Comparison of ENCODE assay signal across 8 cellular contexts in genomic region chr3:48716982-48717746, GRCh38. TPM values are rescaled to one million over a fixed set of nuclear protein-coding genes. Genes with fewer than 3 reads are reported as not detected.
A peak's percentile ranks its signal among the peaks of the same experiment; 100 is the strongest.
DNase-seq lines count a peak whose midpoint lies in the region; ATAC-seq and TF ChIP-seq lines count a peak whose summit lies in the region.

IP6K2 (minus strand) TSS chr3:48717221; CDS start chr3:48695291, 21,930 bp downstream.

- ATAC-seq in HG02588 (IDR thresholded peaks at IDR 0.05; ENCODE audit: unreplicated experiment) (peak; percentile 96), SK-N-SH treated with all-trans-retinoic acid at 6 μM for 48 hours (peak; percentile 97)

- peak within 1 kb of the TSS; percentile 97 for H3K4me3 Mint-ChIP-seq in activated naive CD4-positive, alpha-beta T cell treated with anti-CD3 and anti-CD28 coated beads, Interleukin-2, amount 50 U/mL, for 24 hours

- no peaks in the 10 kb centered on the region; the same call in 1 of the 2 replicates for H3K27me3 ChIP-seq in GM06990 (replicated peaks; ENCODE audit: control insufficient read depth, insufficient read depth, low read length)

- H3K27ac ChIP-seq in temporal lobe (ENCODE audit: low read depth, low read length): peak within 1 kb of the TSS; percentile 60

- peaks cover 2% of the 10 kb centered on the region for H3K36me3 Mint-ChIP-seq in activated naive CD4-positive, alpha-beta T cell treated with anti-CD3 and anti-CD28 coated beads, Interleukin-2, amount 50 U/mL, for 24 hours

- peak within 1 kb of the TSS; percentile 84 for H3K4me3 ChIP-seq in GM06990 (replicated peaks; ENCODE audit: low read depth, low read length)

- H3K27ac Mint-ChIP-seq in activated naive CD4-positive, alpha-beta T cell treated with anti-CD3 and anti-CD28 coated beads, Interleukin-2, amount 50 U/mL, for 24 hours: peak within 1 kb of the TSS; percentile 94

- peaks cover 35% of the 10 kb centered on the region for H3K4me1 Mint-ChIP-seq in activated naive CD4-positive, alpha-beta T cell treated with anti-CD3 and anti-CD28 coated beads, Interleukin-2, amount 50 U/mL, for 24 hours

- no peaks in the 10 kb centered on the region for H3K27me3 Mint-ChIP-seq in activated naive CD4-positive, alpha-beta T cell treated with anti-CD3 and anti-CD28 coated beads, Interleukin-2, amount 50 U/mL, for 24 hours

- H3K9me3 Mint-ChIP-seq in activated naive CD4-positive, alpha-beta T cell treated with anti-CD3 and anti-CD28 coated beads, Interleukin-2, amount 50 U/mL, for 24 hours: no peaks in the 10 kb centered on the region

- peaks cover 6% of the 10 kb centered on the region for H3K36me3 ChIP-seq in GM06990 (ENCODE audit: control insufficient read depth, insufficient read depth, low read length)

- peak; percentile 97 for DNase-seq in GM06990 (ENCODE audit: extremely low read depth, insufficient read length)
- DNase-seq in NCI-H1092 (lab: John Stamatoyannopoulos, UW): peak; percentile 95
- DNase-seq in globus pallidus (ENCODE audit: low spot score): peak; percentile 98
- peak; percentile 98 for DNase-seq in occipital lobe (lab: John Stamatoyannopoulos, UW)

- TF ChIP-seq CTCF in GM06990 (IDR thresholded peaks at IDR 0.05; ENCODE audit: insufficient read depth, low read length, poor library complexity, severe bottlenecking): no peak

TF ChIP-seq in SK-N-SH treated with all-trans-retinoic acid at 6 μM for 48 hours, 23 proteins besides CTCF, POLR2A, EP300 and RAD21:
- TF ChIP-seq, protein P1, sequence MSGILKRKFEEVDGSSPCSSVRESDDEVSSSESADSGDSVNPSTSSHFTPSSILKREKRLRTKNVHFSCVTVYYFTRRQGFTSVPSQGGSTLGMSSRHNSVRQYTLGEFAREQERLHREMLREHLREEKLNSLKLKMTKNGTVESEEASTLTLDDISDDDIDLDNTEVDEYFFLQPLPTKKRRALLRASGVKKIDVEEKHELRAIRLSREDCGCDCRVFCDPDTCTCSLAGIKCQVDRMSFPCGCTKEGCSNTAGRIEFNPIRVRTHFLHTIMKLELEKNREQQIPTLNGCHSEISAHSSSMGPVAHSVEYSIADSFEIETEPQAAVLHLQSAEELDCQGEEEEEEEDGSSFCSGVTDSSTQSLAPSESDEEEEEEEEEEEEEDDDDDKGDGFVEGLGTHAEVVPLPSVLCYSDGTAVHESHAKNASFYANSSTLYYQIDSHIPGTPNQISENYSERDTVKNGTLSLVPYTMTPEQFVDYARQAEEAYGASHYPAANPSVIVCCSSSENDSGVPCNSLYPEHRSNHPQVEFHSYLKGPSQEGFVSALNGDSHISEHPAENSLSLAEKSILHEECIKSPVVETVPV (CRISPR knock-in tag; IDR thresholded peaks at IDR 0.05): 0 out of 2 replicates have a peak, but pooled peaks have one; percentile 11
- TF ChIP-seq TCF4 (CRISPR knock-in tag; IDR thresholded peaks at IDR 0.05; ENCODE audit: borderline replicate concordance): no peak
- TF ChIP-seq TOX (CRISPR knock-in tag; IDR thresholded peaks at IDR 0.05; ENCODE audit: borderline replicate concordance): no peak
- no peak for TF ChIP-seq OSR1 (CRISPR knock-in tag; IDR thresholded peaks at IDR 0.05)
- TF ChIP-seq TSHZ2 (CRISPR knock-in tag; IDR thresholded peaks at IDR 0.05): no peak
- peak; percentile 30; the same call in 1 of the 2 replicates for TF ChIP-seq SNAI2 (CRISPR knock-in tag; IDR thresholded peaks at IDR 0.05)
- no peak for TF ChIP-seq ZC3H10 (CRISPR knock-in tag; IDR thresholded peaks at IDR 0.05)
- no peak for TF ChIP-seq ZFP30 (CRISPR knock-in tag; IDR thresholded peaks at IDR 0.05)
- no peak for TF ChIP-seq PPARA (CRISPR knock-in tag; IDR thresholded peaks at IDR 0.05; ENCODE audit: borderline replicate concordance)

RNA-seq across cellular contexts. Expression of gene IP6K2, which starts in this region (rescaled TPM):
- total RNA-seq in occipital lobe: 90.6 TPM
- total RNA-seq in temporal lobe: 78.2 TPM

Comparison
In these comparisons a context has a peak if more than half of its experiments do, and no peak if none do; other contexts are left out.
1. Peak in every context shown above with its lines: DNase-seq, ATAC-seq, H3K4me3 ChIP-seq and H3K27ac ChIP-seq.